1 cellular context compared by ENCODE assay signal in the genomic region with DNA sequence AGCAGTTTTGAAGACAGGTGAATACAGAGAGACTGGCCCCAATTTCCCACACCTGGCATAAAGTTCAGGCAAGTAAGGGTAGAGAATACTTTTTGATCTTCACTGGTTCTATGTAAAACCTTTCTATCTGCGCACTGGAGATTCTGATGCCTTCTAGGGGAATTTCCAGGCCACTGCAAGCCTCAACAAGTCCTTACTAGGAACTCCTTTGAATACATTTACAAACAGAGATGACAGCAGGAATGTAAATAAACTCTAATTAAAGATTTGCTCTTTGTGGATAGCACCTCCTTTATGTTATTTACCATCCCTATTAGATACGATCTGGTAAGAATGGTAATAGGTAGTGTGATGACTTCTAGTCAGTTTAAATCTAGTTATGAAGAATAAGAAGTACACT.
TF ChIP-seq lines count a peak whose summit lies in the region.

No MANE protein-coding gene starts in this region.

TF ChIP-seq in GM23338, 12 proteins besides CTCF, POLR2A, EP300 and RAD21 (continued from another document):
- TF ChIP-seq, protein P1, sequence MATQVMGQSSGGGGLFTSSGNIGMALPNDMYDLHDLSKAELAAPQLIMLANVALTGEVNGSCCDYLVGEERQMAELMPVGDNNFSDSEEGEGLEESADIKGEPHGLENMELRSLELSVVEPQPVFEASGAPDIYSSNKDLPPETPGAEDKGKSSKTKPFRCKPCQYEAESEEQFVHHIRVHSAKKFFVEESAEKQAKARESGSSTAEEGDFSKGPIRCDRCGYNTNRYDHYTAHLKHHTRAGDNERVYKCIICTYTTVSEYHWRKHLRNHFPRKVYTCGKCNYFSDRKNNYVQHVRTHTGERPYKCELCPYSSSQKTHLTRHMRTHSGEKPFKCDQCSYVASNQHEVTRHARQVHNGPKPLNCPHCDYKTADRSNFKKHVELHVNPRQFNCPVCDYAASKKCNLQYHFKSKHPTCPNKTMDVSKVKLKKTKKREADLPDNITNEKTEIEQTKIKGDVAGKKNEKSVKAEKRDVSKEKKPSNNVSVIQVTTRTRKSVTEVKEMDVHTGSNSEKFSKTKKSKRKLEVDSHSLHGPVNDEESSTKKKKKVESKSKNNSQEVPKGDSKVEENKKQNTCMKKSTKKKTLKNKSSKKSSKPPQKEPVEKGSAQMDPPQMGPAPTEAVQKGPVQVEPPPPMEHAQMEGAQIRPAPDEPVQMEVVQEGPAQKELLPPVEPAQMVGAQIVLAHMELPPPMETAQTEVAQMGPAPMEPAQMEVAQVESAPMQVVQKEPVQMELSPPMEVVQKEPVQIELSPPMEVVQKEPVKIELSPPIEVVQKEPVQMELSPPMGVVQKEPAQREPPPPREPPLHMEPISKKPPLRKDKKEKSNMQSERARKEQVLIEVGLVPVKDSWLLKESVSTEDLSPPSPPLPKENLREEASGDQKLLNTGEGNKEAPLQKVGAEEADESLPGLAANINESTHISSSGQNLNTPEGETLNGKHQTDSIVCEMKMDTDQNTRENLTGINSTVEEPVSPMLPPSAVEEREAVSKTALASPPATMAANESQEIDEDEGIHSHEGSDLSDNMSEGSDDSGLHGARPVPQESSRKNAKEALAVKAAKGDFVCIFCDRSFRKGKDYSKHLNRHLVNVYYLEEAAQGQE (IDR thresholded peaks at IDR 0.05; ENCODE audit: unreplicated experiment): no peak
- TF ChIP-seq CREB1 (CRISPR knock-in tag; IDR thresholded peaks at IDR 0.05; ENCODE audit: low read depth): no peak
- TF ChIP-seq, protein P2, sequence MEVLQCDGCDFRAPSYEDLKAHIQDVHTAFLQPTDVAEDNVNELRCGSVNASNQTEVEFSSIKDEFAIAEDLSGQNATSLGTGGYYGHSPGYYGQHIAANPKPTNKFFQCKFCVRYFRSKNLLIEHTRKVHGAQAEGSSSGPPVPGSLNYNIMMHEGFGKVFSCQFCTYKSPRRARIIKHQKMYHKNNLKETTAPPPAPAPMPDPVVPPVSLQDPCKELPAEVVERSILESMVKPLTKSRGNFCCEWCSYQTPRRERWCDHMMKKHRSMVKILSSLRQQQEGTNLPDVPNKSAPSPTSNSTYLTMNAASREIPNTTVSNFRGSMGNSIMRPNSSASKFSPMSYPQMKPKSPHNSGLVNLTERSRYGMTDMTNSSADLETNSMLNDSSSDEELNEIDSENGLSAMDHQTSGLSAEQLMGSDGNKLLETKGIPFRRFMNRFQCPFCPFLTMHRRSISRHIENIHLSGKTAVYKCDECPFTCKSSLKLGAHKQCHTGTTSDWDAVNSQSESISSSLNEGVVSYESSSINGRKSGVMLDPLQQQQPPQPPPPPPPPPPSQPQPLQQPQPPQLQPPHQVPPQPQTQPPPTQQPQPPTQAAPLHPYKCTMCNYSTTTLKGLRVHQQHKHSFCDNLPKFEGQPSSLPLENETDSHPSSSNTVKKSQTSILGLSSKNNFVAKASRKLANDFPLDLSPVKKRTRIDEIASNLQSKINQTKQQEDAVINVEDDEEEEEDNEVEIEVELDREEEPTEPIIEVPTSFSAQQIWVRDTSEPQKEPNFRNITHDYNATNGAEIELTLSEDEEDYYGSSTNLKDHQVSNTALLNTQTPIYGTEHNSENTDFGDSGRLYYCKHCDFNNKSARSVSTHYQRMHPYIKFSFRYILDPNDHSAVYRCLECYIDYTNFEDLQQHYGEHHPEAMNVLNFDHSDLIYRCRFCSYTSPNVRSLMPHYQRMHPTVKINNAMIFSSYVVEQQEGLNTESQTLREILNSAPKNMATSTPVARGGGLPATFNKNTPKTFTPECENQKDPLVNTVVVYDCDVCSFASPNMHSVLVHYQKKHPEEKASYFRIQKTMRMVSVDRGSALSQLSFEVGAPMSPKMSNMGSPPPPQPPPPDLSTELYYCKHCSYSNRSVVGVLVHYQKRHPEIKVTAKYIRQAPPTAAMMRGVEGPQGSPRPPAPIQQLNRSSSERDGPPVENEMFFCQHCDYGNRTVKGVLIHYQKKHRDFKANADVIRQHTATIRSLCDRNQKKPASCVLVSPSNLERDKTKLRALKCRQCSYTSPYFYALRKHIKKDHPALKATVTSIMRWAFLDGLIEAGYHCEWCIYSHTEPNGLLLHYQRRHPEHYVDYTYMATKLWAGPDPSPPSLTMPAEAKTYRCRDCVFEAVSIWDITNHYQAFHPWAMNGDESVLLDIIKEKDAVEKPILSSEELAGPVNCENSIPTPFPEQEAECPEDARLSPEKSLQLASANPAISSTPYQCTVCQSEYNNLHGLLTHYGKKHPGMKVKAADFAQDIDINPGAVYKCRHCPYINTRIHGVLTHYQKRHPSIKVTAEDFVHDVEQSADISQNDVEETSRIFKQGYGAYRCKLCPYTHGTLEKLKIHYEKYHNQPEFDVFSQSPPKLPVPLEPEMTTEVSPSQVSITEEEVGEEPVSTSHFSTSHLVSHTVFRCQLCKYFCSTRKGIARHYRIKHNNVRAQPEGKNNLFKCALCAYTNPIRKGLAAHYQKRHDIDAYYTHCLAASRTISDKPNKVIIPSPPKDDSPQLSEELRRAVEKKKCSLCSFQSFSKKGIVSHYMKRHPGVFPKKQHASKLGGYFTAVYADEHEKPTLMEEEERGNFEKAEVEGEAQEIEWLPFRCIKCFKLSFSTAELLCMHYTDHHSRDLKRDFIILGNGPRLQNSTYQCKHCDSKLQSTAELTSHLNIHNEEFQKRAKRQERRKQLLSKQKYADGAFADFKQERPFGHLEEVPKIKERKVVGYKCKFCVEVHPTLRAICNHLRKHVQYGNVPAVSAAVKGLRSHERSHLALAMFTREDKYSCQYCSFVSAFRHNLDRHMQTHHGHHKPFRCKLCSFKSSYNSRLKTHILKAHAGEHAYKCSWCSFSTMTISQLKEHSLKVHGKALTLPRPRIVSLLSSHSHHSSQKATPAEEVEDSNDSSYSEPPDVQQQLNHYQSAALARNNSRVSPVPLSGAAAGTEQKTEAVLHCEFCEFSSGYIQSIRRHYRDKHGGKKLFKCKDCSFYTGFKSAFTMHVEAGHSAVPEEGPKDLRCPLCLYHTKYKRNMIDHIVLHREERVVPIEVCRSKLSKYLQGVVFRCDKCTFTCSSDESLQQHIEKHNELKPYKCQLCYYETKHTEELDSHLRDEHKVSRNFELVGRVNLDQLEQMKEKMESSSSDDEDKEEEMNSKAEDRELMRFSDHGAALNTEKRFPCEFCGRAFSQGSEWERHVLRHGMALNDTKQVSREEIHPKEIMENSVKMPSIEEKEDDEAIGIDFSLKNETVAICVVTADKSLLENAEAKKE (CRISPR knock-in tag; IDR thresholded peaks at IDR 0.05): no peak
- no peak for TF ChIP-seq EZH2 (IDR thresholded peaks at IDR 0.05; ENCODE audit: low read depth, unreplicated experiment)
- no peak for TF ChIP-seq ZNF331 (CRISPR knock-in tag; IDR thresholded peaks at IDR 0.05; ENCODE audit: low read depth)
- TF ChIP-seq STAT1 (IDR thresholded peaks at IDR 0.05; ENCODE audit: unreplicated experiment): no peak
